8 cellular contexts compared by ENCODE assay signal in genomic region chr6:111087106-111087835, GRCh38. TPM values are rescaled to one million over a fixed set of nuclear protein-coding genes. Genes with fewer than 3 reads are reported as not detected.
DNase-seq lines count a peak whose midpoint lies in the region; ATAC-seq and TF ChIP-seq lines count a peak whose summit lies in the region.

SLC16A10 (plus strand) TSS chr6:111087503; CDS start chr6:111087753, 250 bp downstream.

- peak within 1 kb of the TSS; percentile 98 for H2AFZ ChIP-seq in OCI-LY3 (ENCODE audit: low read depth, low read length)

- DNase-seq in COR-L47 (lab: John Stamatoyannopoulos, UW) (peak; percentile 50), HK-2 (ENCODE audit: unreplicated experiment) (peak; percentile 56), activated T-cell treated with anti-CD3 and anti-CD28 coated beads for 48 hours (ENCODE audit: low read depth) (peak; percentile 79), esophagus squamous epithelium (lab: John Stamatoyannopoulos, UW) (no peak)

- peaks cover 11% of the 10 kb centered on the region for H3K4me1 ChIP-seq in OCI-LY3 (ENCODE audit: low read length)
- H3K4me1 ChIP-seq in esophagus squamous epithelium: peaks cover 0 to 23% (median 6%) of the 10 kb centered on the region in 3 donors

- peaks cover 49% of the 10 kb centered on the region for H3K27me3 Mint-ChIP-seq in nephron (ENCODE audit: low read depth)
- peaks cover 15% of the 10 kb centered on the region for H3K27me3 Mint-ChIP-seq in stimulated activated naive CD8-positive, alpha-beta T cell treated with anti-CD3 and anti-CD28 coated beads, Interleukin-15, Interleukin-2, amounts not matched to agents 100 ng/mL and 50 ng/mL, for 24 hours

- no peaks in the 10 kb centered on the region for H3K79me2 ChIP-seq in OCI-LY3 (ENCODE audit: low read length)

- H3K4me3 ChIP-seq in OCI-LY3 (ENCODE audit: low read length): peak within 1 kb of the TSS; percentile 92
- H3K4me3 ChIP-seq in esophagus squamous epithelium: peak within 1 kb of the TSS; percentile 42 to 79 (median 52)

- ATAC-seq in GM19463 (IDR thresholded peaks at IDR 0.05; ENCODE audit: unreplicated experiment): peak; percentile 80

- WGBS in esophagus squamous epithelium, 2 donors: 0 to 3% methylated on average over 3 to 11 of the region's 86 CpGs

- no peaks in the 10 kb centered on the region for H3K36me3 ChIP-seq in OCI-LY3 (replicated peaks; ENCODE audit: low read depth, low read length)
- H3K36me3 ChIP-seq in esophagus squamous epithelium: no peaks in the 10 kb centered on the region

- peak within 1 kb of the TSS in 2 of 3 experiments; percentile 20 to 43 for H3K27ac Mint-ChIP-seq in nephron
- peak within 1 kb of the TSS; percentile 87 for H3K27ac Mint-ChIP-seq in stimulated activated naive CD8-positive, alpha-beta T cell treated with anti-CD3 and anti-CD28 coated beads, Interleukin-15, Interleukin-2, amounts not matched to agents 100 ng/mL and 50 ng/mL, for 24 hours

- TF ChIP-seq POLR2A in esophagus squamous epithelium (IDR thresholded peaks at IDR 0.05): peak in 2 of 4 donors; percentile 13 to 45

- H4K20me1 ChIP-seq in OCI-LY3 (ENCODE audit: insufficient read depth, low read length): no peaks in the 10 kb centered on the region

- H3K4me1 Mint-ChIP-seq in nephron: peaks cover 16% of the 10 kb centered on the region
- peaks cover 32% of the 10 kb centered on the region for H3K4me1 Mint-ChIP-seq in stimulated activated naive CD8-positive, alpha-beta T cell treated with anti-CD3 and anti-CD28 coated beads, Interleukin-15, Interleukin-2, amounts not matched to agents 100 ng/mL and 50 ng/mL, for 24 hours (ENCODE audit: low read depth)

- H3K27ac ChIP-seq in OCI-LY3 (ENCODE audit: low read length) (no peak within 1 kb of the TSS), esophagus squamous epithelium (peak within 1 kb of the TSS in 1 of 4 donors; percentile 13)

- peak within 1 kb of the TSS; percentile 87 for H3K4me2 ChIP-seq in OCI-LY3 (ENCODE audit: low read length)

- H3K9me3 Mint-ChIP-seq in nephron: no peaks in the 10 kb centered on the region
- H3K9me3 Mint-ChIP-seq in stimulated activated naive CD8-positive, alpha-beta T cell treated with anti-CD3 and anti-CD28 coated beads, Interleukin-15, Interleukin-2, amounts not matched to agents 100 ng/mL and 50 ng/mL, for 24 hours: no peaks in the 10 kb centered on the region

- peak within 1 kb of the TSS; percentile 62 for H3K9ac ChIP-seq in OCI-LY3 (ENCODE audit: low read length)

- TF ChIP-seq CTCF in OCI-LY3 (IDR thresholded peaks at IDR 0.05; ENCODE audit: low read depth, low read length) (no peak), esophagus squamous epithelium (IDR thresholded peaks at IDR 0.05) (no peak), nephron (IDR thresholded peaks at IDR 0.05; ENCODE audit: unreplicated experiment in 3 of 3) (no peak)

- H3K27me3 ChIP-seq in OCI-LY3 (ENCODE audit: low read depth, low read length) (no peaks in the 10 kb centered on the region), esophagus squamous epithelium (peaks cover 0 to 86% (median 0%) of the 10 kb centered on the region in 4 donors)

- H3K36me3 Mint-ChIP-seq in nephron (ENCODE audit: low read depth): no peaks in the 10 kb centered on the region
- no peaks in the 10 kb centered on the region for H3K36me3 Mint-ChIP-seq in stimulated activated naive CD8-positive, alpha-beta T cell treated with anti-CD3 and anti-CD28 coated beads, Interleukin-15, Interleukin-2, amounts not matched to agents 100 ng/mL and 50 ng/mL, for 24 hours (ENCODE audit: low read depth)

- intact Hi-C loops in esophagus squamous epithelium (cut with DNase I): no loop called here

- H3K9me3 ChIP-seq in OCI-LY3 (ENCODE audit: insufficient read depth, low read length) (no peaks in the 10 kb centered on the region), esophagus squamous epithelium (no peaks in the 10 kb centered on the region)

- peak within 1 kb of the TSS; percentile 83 to 95 (median 90) for H3K4me3 Mint-ChIP-seq in nephron
- H3K4me3 Mint-ChIP-seq in stimulated activated naive CD8-positive, alpha-beta T cell treated with anti-CD3 and anti-CD28 coated beads, Interleukin-15, Interleukin-2, amounts not matched to agents 100 ng/mL and 50 ng/mL, for 24 hours: peak within 1 kb of the TSS; percentile 92

RNA-seq across cellular contexts. Expression of gene SLC16A10, which starts in this region (rescaled TPM):
- total RNA-seq in esophagus squamous epithelium: 1 to 10 TPM in 3 of 4 donors, under 1 TPM in 1; 0.15 to 3.4 (median 1.6) TPM
